1 cellular context compared by ENCODE assay signal in the genomic region with DNA sequence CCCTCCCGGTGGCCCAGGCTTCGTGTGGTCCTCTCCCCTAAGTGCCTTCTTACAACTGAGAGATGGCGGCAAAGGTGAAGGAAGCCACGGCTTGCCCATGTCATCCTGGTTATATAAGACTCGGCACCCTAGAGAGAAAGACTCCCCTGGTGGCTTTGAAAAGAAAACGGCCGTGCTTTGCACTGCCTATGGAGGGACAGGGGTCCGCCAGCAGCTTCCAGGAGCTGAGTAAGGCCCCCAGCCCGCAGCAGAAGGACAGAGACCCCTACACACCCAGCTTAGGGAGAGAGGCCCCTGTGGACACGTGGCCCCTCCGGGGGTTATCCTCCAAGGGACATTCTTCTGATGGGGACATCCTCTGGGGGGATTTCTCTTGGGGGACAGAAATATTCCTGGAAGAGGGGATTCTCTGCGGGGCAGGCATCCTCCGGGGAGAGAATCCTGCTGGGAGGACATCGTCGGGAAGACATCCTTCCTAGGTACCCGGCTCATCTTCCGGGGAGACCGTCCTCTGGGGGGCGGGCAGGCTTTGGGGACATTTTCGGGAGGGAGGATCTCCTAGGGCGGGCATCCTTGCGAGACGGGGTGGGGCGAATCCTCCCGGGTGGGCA.
TF ChIP-seq lines count a peak whose summit lies in the region.

No MANE protein-coding gene starts in this region.

TF ChIP-seq in HepG2, 621 proteins besides CTCF, POLR2A, EP300 and RAD21 (continued from another document and continues in another):
- TF ChIP-seq, protein P1, sequence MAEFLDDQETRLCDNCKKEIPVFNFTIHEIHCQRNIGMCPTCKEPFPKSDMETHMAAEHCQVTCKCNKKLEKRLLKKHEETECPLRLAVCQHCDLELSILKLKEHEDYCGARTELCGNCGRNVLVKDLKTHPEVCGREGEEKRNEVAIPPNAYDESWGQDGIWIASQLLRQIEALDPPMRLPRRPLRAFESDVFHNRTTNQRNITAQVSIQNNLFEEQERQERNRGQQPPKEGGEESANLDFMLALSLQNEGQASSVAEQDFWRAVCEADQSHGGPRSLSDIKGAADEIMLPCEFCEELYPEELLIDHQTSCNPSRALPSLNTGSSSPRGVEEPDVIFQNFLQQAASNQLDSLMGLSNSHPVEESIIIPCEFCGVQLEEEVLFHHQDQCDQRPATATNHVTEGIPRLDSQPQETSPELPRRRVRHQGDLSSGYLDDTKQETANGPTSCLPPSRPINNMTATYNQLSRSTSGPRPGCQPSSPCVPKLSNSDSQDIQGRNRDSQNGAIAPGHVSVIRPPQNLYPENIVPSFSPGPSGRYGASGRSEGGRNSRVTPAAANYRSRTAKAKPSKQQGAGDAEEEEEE (CRISPR knock-in tag; IDR thresholded peaks at IDR 0.05; ENCODE audit: borderline replicate concordance): no peak
- TF ChIP-seq ZNF776 (CRISPR knock-in tag; IDR thresholded peaks at IDR 0.05): no peak
- TF ChIP-seq, protein P2, sequence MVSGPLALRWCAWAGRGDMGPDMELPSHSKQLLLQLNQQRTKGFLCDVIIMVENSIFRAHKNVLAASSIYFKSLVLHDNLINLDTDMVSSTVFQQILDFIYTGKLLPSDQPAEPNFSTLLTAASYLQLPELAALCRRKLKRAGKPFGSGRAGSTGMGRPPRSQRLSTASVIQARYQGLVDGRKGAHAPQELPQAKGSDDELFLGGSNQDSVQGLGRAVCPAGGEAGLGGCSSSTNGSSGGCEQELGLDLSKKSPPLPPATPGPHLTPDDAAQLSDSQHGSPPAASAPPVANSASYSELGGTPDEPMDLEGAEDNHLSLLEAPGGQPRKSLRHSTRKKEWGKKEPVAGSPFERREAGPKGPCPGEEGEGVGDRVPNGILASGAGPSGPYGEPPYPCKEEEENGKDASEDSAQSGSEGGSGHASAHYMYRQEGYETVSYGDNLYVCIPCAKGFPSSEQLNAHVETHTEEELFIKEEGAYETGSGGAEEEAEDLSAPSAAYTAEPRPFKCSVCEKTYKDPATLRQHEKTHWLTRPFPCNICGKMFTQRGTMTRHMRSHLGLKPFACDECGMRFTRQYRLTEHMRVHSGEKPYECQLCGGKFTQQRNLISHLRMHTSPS (CRISPR knock-in tag; IDR thresholded peaks at IDR 0.05; ENCODE audit: low read depth): 0 out of 2 replicates have a peak, but pooled peaks have one; percentile 29
- TF ChIP-seq, protein P3, sequence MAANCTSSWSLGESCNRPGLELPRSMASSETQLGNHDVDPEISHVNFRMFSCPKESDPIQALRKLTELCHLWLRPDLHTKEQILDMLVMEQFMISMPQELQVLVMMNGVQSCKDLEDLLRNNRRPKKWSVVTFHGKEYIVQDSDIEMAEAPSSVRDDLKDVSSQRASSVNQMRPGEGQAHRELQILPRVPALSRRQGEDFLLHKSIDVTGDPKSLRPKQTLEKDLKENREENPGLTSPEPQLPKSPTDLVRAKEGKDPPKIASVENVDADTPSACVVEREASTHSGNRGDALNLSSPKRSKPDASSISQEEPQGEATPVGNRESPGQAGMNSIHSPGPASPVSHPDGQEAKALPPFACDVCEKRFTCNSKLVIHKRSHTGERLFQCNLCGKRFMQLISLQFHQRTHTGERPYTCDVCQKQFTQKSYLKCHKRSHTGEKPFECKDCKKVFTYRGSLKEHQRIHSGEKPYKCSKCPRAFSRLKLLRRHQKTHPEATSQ (CRISPR knock-in tag; IDR thresholded peaks at IDR 0.05; ENCODE audit: borderline replicate concordance): no peak
- TF ChIP-seq ZNF234 (CRISPR knock-in tag; conservative IDR thresholded peaks at IDR 0.05): no peak
- no peak for TF ChIP-seq CBX1 (IDR thresholded peaks at IDR 0.05; ENCODE audit: low read depth)
- no peak for TF ChIP-seq ZNF879 (CRISPR knock-in tag; IDR thresholded peaks at IDR 0.05)
- TF ChIP-seq SIX4 (CRISPR knock-in tag; IDR thresholded peaks at IDR 0.05): no peak
- no peak for TF ChIP-seq ZNF431 (CRISPR knock-in tag; IDR thresholded peaks at IDR 0.05; ENCODE audit: borderline replicate concordance, low read depth)
- TF ChIP-seq, protein P4, sequence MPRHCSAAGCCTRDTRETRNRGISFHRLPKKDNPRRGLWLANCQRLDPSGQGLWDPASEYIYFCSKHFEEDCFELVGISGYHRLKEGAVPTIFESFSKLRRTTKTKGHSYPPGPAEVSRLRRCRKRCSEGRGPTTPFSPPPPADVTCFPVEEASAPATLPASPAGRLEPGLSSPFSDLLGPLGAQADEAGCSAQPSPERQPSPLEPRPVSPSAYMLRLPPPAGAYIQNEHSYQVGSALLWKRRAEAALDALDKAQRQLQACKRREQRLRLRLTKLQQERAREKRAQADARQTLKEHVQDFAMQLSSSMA (CRISPR knock-in tag; IDR thresholded peaks at IDR 0.05): no peak
- TF ChIP-seq ZNF121 (CRISPR knock-in tag; IDR thresholded peaks at IDR 0.05): no peak
- no peak for TF ChIP-seq REL (CRISPR knock-in tag; conservative IDR thresholded peaks at IDR 0.05)
- no peak for TF ChIP-seq FOXK2 (IDR thresholded peaks at IDR 0.05)
- 0 out of 2 replicates have a peak, but pooled peaks have one; percentile 35 for TF ChIP-seq CBFB (CRISPR knock-in tag; IDR thresholded peaks at IDR 0.05)
- TF ChIP-seq, protein P5, sequence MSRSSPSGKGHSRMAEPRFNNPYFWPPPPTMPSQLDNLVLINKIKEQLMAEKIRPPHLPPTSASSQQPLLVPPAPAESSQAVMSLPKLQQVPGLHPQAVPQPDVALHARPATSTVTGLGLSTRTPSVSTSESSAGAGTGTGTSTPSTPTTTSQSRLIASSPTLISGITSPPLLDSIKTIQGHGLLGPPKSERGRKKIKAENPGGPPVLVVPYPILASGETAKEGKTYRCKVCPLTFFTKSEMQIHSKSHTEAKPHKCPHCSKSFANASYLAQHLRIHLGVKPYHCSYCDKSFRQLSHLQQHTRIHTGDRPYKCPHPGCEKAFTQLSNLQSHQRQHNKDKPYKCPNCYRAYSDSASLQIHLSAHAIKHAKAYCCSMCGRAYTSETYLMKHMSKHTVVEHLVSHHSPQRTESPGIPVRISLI (CRISPR knock-in tag; IDR thresholded peaks at IDR 0.05; ENCODE audit: borderline replicate concordance): no peak
- TF ChIP-seq, protein P6, sequence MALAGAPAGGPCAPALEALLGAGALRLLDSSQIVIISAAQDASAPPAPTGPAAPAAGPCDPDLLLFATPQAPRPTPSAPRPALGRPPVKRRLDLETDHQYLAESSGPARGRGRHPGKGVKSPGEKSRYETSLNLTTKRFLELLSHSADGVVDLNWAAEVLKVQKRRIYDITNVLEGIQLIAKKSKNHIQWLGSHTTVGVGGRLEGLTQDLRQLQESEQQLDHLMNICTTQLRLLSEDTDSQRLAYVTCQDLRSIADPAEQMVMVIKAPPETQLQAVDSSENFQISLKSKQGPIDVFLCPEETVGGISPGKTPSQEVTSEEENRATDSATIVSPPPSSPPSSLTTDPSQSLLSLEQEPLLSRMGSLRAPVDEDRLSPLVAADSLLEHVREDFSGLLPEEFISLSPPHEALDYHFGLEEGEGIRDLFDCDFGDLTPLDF (CRISPR knock-in tag; IDR thresholded peaks at IDR 0.05): no peak
- TF ChIP-seq PITX1 (CRISPR knock-in tag; IDR thresholded peaks at IDR 0.05): no peak
- no peak for TF ChIP-seq ZNF441 (CRISPR knock-in tag; IDR thresholded peaks at IDR 0.05; ENCODE audit: borderline replicate concordance)
- TF ChIP-seq ZBTB7B (CRISPR knock-in tag; IDR thresholded peaks at IDR 0.05): peak; percentile 37; the same call in 1 of the 2 replicates
- TF ChIP-seq, protein P7, sequence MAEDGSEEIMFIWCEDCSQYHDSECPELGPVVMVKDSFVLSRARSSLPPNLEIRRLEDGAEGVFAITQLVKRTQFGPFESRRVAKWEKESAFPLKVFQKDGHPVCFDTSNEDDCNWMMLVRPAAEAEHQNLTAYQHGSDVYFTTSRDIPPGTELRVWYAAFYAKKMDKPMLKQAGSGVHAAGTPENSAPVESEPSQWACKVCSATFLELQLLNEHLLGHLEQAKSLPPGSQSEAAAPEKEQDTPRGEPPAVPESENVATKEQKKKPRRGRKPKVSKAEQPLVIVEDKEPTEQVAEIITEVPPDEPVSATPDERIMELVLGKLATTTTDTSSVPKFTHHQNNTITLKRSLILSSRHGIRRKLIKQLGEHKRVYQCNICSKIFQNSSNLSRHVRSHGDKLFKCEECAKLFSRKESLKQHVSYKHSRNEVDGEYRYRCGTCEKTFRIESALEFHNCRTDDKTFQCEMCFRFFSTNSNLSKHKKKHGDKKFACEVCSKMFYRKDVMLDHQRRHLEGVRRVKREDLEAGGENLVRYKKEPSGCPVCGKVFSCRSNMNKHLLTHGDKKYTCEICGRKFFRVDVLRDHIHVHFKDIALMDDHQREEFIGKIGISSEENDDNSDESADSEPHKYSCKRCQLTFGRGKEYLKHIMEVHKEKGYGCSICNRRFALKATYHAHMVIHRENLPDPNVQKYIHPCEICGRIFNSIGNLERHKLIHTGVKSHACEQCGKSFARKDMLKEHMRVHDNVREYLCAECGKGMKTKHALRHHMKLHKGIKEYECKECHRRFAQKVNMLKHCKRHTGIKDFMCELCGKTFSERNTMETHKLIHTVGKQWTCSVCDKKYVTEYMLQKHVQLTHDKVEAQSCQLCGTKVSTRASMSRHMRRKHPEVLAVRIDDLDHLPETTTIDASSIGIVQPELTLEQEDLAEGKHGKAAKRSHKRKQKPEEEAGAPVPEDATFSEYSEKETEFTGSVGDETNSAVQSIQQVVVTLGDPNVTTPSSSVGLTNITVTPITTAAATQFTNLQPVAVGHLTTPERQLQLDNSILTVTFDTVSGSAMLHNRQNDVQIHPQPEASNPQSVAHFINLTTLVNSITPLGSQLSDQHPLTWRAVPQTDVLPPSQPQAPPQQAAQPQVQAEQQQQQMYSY (CRISPR knock-in tag; IDR thresholded peaks at IDR 0.05): no peak
- TF ChIP-seq SMARCE1 (IDR thresholded peaks at IDR 0.05; ENCODE audit: borderline replicate concordance): no peak
- TF ChIP-seq, protein P8, sequence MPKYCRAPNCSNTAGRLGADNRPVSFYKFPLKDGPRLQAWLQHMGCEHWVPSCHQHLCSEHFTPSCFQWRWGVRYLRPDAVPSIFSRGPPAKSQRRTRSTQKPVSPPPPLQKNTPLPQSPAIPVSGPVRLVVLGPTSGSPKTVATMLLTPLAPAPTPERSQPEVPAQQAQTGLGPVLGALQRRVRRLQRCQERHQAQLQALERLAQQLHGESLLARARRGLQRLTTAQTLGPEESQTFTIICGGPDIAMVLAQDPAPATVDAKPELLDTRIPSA (CRISPR knock-in tag; IDR thresholded peaks at IDR 0.05; ENCODE audit: borderline replicate concordance): no peak
- no peak for TF ChIP-seq SOX5 (CRISPR knock-in tag; IDR thresholded peaks at IDR 0.05; ENCODE audit: borderline replicate concordance)
- TF ChIP-seq, protein P9, sequence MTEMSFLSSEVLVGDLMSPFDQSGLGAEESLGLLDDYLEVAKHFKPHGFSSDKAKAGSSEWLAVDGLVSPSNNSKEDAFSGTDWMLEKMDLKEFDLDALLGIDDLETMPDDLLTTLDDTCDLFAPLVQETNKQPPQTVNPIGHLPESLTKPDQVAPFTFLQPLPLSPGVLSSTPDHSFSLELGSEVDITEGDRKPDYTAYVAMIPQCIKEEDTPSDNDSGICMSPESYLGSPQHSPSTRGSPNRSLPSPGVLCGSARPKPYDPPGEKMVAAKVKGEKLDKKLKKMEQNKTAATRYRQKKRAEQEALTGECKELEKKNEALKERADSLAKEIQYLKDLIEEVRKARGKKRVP (CRISPR knock-in tag; IDR thresholded peaks at IDR 0.05): no peak
- no peak for TF ChIP-seq NFE2 (CRISPR knock-in tag; IDR thresholded peaks at IDR 0.05)
- TF ChIP-seq CENPX (CRISPR knock-in tag; IDR thresholded peaks at IDR 0.05): no peak
- TF ChIP-seq ZNF570 (CRISPR knock-in tag; IDR thresholded peaks at IDR 0.05; ENCODE audit: borderline replicate concordance): no peak
- no peak for TF ChIP-seq ZNF839 (CRISPR knock-in tag; IDR thresholded peaks at IDR 0.05; ENCODE audit: borderline replicate concordance)
- TF ChIP-seq, protein P10, sequence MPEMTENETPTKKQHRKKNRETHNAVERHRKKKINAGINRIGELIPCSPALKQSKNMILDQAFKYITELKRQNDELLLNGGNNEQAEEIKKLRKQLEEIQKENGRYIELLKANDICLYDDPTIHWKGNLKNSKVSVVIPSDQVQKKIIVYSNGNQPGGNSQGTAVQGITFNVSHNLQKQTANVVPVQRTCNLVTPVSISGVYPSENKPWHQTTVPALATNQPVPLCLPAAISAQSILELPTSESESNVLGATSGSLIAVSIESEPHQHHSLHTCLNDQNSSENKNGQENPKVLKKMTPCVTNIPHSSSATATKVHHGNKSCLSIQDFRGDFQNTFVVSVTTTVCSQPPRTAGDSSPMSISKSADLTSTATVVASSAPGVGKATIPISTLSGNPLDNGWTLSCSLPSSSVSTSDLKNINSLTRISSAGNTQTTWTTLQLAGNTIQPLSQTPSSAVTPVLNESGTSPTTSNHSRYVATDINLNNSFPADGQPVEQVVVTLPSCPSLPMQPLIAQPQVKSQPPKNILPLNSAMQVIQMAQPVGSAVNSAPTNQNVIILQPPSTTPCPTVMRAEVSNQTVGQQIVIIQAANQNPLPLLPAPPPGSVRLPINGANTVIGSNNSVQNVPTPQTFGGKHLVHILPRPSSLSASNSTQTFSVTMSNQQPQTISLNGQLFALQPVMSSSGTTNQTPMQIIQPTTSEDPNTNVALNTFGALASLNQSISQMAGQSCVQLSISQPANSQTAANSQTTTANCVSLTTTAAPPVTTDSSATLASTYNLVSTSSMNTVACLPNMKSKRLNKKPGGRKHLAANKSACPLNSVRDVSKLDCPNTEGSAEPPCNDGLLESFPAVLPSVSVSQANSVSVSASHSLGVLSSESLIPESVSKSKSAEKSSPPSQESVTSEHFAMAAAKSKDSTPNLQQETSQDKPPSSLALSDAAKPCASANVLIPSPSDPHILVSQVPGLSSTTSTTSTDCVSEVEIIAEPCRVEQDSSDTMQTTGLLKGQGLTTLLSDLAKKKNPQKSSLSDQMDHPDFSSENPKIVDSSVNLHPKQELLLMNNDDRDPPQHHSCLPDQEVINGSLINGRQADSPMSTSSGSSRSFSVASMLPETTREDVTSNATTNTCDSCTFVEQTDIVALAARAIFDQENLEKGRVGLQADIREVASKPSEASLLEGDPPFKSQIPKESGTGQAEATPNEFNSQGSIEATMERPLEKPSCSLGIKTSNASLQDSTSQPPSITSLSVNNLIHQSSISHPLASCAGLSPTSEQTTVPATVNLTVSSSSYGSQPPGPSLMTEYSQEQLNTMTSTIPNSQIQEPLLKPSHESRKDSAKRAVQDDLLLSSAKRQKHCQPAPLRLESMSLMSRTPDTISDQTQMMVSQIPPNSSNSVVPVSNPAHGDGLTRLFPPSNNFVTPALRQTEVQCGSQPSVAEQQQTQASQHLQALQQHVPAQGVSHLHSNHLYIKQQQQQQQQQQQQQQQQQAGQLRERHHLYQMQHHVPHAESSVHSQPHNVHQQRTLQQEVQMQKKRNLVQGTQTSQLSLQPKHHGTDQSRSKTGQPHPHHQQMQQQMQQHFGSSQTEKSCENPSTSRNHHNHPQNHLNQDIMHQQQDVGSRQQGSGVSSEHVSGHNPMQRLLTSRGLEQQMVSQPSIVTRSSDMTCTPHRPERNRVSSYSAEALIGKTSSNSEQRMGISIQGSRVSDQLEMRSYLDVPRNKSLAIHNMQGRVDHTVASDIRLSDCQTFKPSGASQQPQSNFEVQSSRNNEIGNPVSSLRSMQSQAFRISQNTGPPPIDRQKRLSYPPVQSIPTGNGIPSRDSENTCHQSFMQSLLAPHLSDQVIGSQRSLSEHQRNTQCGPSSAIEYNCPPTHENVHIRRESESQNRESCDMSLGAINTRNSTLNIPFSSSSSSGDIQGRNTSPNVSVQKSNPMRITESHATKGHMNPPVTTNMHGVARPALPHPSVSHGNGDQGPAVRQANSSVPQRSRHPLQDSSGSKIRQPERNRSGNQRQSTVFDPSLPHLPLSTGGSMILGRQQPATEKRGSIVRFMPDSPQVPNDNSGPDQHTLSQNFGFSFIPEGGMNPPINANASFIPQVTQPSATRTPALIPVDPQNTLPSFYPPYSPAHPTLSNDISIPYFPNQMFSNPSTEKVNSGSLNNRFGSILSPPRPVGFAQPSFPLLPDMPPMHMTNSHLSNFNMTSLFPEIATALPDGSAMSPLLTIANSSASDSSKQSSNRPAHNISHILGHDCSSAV (CRISPR knock-in tag; IDR thresholded peaks at IDR 0.05; ENCODE audit: borderline replicate concordance): no peak
- TF ChIP-seq RXRA (CRISPR knock-in tag; IDR thresholded peaks at IDR 0.05): no peak
- TF ChIP-seq POLR2G (IDR thresholded peaks at IDR 0.05; ENCODE audit: low read depth, low read length): peak; percentile 26; the same call in 1 of the 2 replicates
